In the genomic region with DNA sequence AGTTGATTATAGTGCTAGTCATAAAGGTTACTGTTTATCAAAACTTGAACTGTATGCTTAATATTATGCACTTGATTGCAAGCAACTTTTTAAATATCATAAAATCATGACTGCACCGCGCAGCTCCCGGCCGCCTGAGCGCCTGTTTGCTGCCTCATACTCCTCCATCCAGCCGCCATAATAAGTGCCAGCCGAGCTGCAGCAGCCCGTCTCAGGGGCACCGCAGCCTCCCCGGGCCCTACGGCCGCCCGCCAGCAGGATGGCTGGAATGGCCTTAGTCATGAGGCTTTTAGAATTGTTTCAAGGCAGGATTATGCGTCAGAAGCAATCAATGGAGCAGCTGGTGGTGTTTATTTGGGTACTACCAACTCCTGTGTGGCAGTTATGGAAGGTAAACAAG, we compare ENCODE assay signal across 19 cellular contexts.
"Had no signal": no experiment of that assay in that cellular context is flagged by ENCODE, and none has a peak within 500 bp of the region (broad histone marks: within the 10 kb centered on the region; RNA-seq: fewer than 3 reads in every experiment).

No MANE protein-coding gene starts in this region.

- H3K36me3 Mint-ChIP-seq: natural killer cell had no signal

- H3K36me3 ChIP-seq: esophagus muscularis mucosa, gastrocnemius medialis, heart right ventricle, ovary, stomach, thoracic aorta, transverse colon had no signal

- DNase-seq: effector memory CD8-positive, alpha-beta T cell; gastrocnemius medialis; heart right ventricle; hypothalamus; kidney glomerular epithelial cell; natural killer cell; ovary; right cardiac atrium; small intestine; stimulated activated CD4-positive, alpha-beta T cell treated with anti-CD3 and anti-CD28 coated beads, Interleukin-12 subunit alpha, Interleukin-12 subunit beta, amount 100 ng/mL, for 4 hours; stimulated activated naive CD4-positive, alpha-beta T cell; stomach; substantia nigra; transverse colon had no signal

- ATAC-seq: effector memory CD8-positive, alpha-beta T cell; gastrocnemius medialis; heart right ventricle; natural killer cell; right cardiac atrium had no signal

- H3K4me3 Mint-ChIP-seq: dendritic cell treated with granulocyte-macrophage colony-stimulating factor and Interleukin-4, amounts not matched to agents 40 ng/mL and 50 ng/mL, for 4 days; effector memory CD8-positive, alpha-beta T cell; natural killer cell; neural crest cell had no signal

- H3K9me3 ChIP-seq: esophagus muscularis mucosa, gastrocnemius medialis, heart right ventricle, ovary, stomach, thoracic aorta, transverse colon had no signal

- H3K27me3 ChIP-seq: esophagus muscularis mucosa, gastrocnemius medialis, ovary, stomach, transverse colon had no signal

- H3K9me3 Mint-ChIP-seq: dendritic cell treated with granulocyte-macrophage colony-stimulating factor and Interleukin-4, amounts not matched to agents 40 ng/mL and 50 ng/mL, for 4 days; neural crest cell had no signal

- H3K27ac Mint-ChIP-seq: dendritic cell treated with granulocyte-macrophage colony-stimulating factor and Interleukin-4, amounts not matched to agents 40 ng/mL and 50 ng/mL, for 4 days; effector memory CD8-positive, alpha-beta T cell; natural killer cell had no signal

- H3K27ac ChIP-seq: epithelial cell of prostate, esophagus muscularis mucosa, gastrocnemius medialis, heart right ventricle, ovary, stomach, thoracic aorta, transverse colon had no signal

- H3K4me3 ChIP-seq: esophagus muscularis mucosa, gastrocnemius medialis, heart right ventricle, ovary, stomach, thoracic aorta, transverse colon had no signal

- H3K27me3 Mint-ChIP-seq: dendritic cell treated with granulocyte-macrophage colony-stimulating factor and Interleukin-4, amounts not matched to agents 40 ng/mL and 50 ng/mL, for 4 days; effector memory CD8-positive, alpha-beta T cell had no signal

- H3K4me1 Mint-ChIP-seq: natural killer cell had no signal

- H3K4me1 ChIP-seq: gastrocnemius medialis, heart right ventricle, stomach, transverse colon had no signal
